In genomic region chr10:64376169-64376568, GRCh38 we compare ENCODE assay signal across 2 cellular contexts.
TF ChIP-seq lines count a peak whose summit lies in the region.

No MANE protein-coding gene starts in this region.

TF ChIP-seq in HCT116, 20 proteins besides CTCF, POLR2A, EP300 and RAD21 (continued from another document):
- no peak for TF ChIP-seq REST (IDR thresholded peaks at IDR 0.05; ENCODE audit: low read depth)
- no peak for TF ChIP-seq ZFX (IDR thresholded peaks at IDR 0.05)
- TF ChIP-seq EGR1 (IDR thresholded peaks at IDR 0.05; ENCODE audit: low read depth), result no peak
TF ChIP-seq in HCT116: peak in this region for 0.

TF ChIP-seq in WTC11, 78 proteins besides CTCF, POLR2A, EP300 and RAD21 (continued from another document):
- no peak for TF ChIP-seq AR (CRISPR knock-in tag; IDR thresholded peaks at IDR 0.05)
TF ChIP-seq in WTC11: peak in this region for 0.
